Comparison of ENCODE assay signal across 13 cellular contexts in genomic region chr20:4601630-4602296, GRCh38.
A peak's percentile ranks its signal among the peaks of the same experiment; 100 is the strongest.
DNase-seq lines count a peak whose midpoint lies in the region; ATAC-seq and TF ChIP-seq lines count a peak whose summit lies in the region.
"Had no signal": no experiment of that assay in that cellular context is flagged by ENCODE, and none has a peak within 500 bp of the region (broad histone marks: within the 10 kb centered on the region; RNA-seq: fewer than 3 reads in every experiment).

No MANE protein-coding gene starts in this region.

- H3K27ac Mint-ChIP-seq in stimulated activated naive CD8-positive, alpha-beta T cell treated with anti-CD3 and anti-CD28 coated beads, Interleukin-15, amount 100 ng/mL, for 72 hours, result peak overlapping the region in 1 of 2 donors; percentile 35
- H3K27ac Mint-ChIP-seq: activated CD4-positive, alpha-beta memory T cell treated with anti-CD3 and anti-CD28 coated beads, Interleukin-2, amount 10 ng/mL, durations not matched to agents 7 days and 5 days; B cell; dendritic cell treated with granulocyte-macrophage colony-stimulating factor and Interleukin-4, amounts not matched to agents 40 ng/mL and 50 ng/mL, for 4 days had no signal

- no peak for TF ChIP-seq CTCF in A673 (conservative IDR thresholded peaks at IDR 0.05; ENCODE audit: low read depth, low read length)
- TF ChIP-seq CTCF in astrocyte of the spinal cord (IDR thresholded peaks at IDR 0.05; ENCODE audit: low read depth, low read length), result no peak

- CTCF ChIA-PET in A673 (lab: Charles Lee), result no interaction called here

- POLR2A ChIA-PET in A673 (lab: Charles Lee; ENCODE audit: low non-redundant PET), result interaction anchor here (0.6 kb wide), 1 partner anchor 16 kb away, joined by 3 read pairs; no protein-coding TSS in a partner anchor

- no peaks in the 10 kb centered on the region for H3K9me3 ChIP-seq in A673 (ENCODE audit: low read depth, low read length, poor library complexity, severe bottlenecking)
- no peaks in the 10 kb centered on the region for H3K9me3 ChIP-seq in effector memory CD4-positive, alpha-beta T cell (ENCODE audit: control insufficient read depth, low read length)
- H3K9me3 ChIP-seq: lower lobe of right lung had no signal

- no TSS peak for BruUV-seq in A673 (replicated peaks; lab: Mats Ljungman, UMichigan)

- DNase-seq in A673 (ENCODE audit: low spot score) (peak; percentile 54), M059J (ENCODE audit: low read depth) (peak; percentile 96), astrocyte of the spinal cord (ENCODE audit: low read depth, low spot score) (peak; percentile 45), RKO (ENCODE audit: low spot score) (no peak), NAMALWA (ENCODE audit: low spot score) (no peak)
- no peak for DNase-seq in stimulated activated naive CD8-positive, alpha-beta T cell treated with anti-CD3 and anti-CD28 coated beads, Interleukin-15, amount 100 ng/mL, for 72 hours
- no peak for DNase-seq in effector memory CD4-positive, alpha-beta T cell
- DNase-seq: activated CD4-positive, alpha-beta memory T cell treated with anti-CD3 and anti-CD28 coated beads, Interleukin-2, amount 10 ng/mL, durations not matched to agents 7 days and 5 days; lower lobe of right lung; stimulated activated CD4-positive, alpha-beta T cell treated with anti-CD3 and anti-CD28 coated beads, Interleukin-4, amount 100 ng/mL, for 1 hour had no signal

- ATAC-seq in stimulated activated naive CD8-positive, alpha-beta T cell treated with anti-CD3 and anti-CD28 coated beads, Interleukin-15, amount 100 ng/mL, for 72 hours, result no peak

- H3K4me1 ChIP-seq in A673 (ENCODE audit: insufficient read depth, low read length, poor library complexity, severe bottlenecking), result peaks cover 19% of the 10 kb centered on the region
- no peaks in the 10 kb centered on the region for H3K4me1 ChIP-seq in effector memory CD4-positive, alpha-beta T cell (ENCODE audit: control insufficient read depth, insufficient read depth, low read length, poor library complexity, severe bottlenecking)
- H3K4me1 ChIP-seq: lower lobe of right lung had no signal

- H3K4me3 Mint-ChIP-seq in stimulated activated naive CD8-positive, alpha-beta T cell treated with anti-CD3 and anti-CD28 coated beads, Interleukin-15, amount 100 ng/mL, for 72 hours, result no peak overlapping the region
- H3K4me3 Mint-ChIP-seq: activated CD4-positive, alpha-beta memory T cell treated with anti-CD3 and anti-CD28 coated beads, Interleukin-2, amount 10 ng/mL, durations not matched to agents 7 days and 5 days; B cell; dendritic cell treated with granulocyte-macrophage colony-stimulating factor and Interleukin-4, amounts not matched to agents 40 ng/mL and 50 ng/mL, for 4 days had no signal

- no peaks in the 10 kb centered on the region for H3K27me3 ChIP-seq in A673 (replicated peaks; ENCODE audit: insufficient read depth, low read depth, low read length, poor library complexity)
- no peaks in the 10 kb centered on the region for H3K27me3 ChIP-seq in layer of hippocampus (ENCODE audit: control insufficient read depth, insufficient read depth, low read length)
- H3K27me3 ChIP-seq in effector memory CD4-positive, alpha-beta T cell (replicated peaks; ENCODE audit: control insufficient read depth, insufficient read depth, low read length, poor library complexity, severe bottlenecking), result peaks cover 4% of the 10 kb centered on the region

- H3K27ac ChIP-seq in A673 (ENCODE audit: low read depth, low read length, poor library complexity, severe bottlenecking), result peak overlapping the region; percentile 25
- H3K27ac ChIP-seq in layer of hippocampus (ENCODE audit: low read depth, low read length), result peak overlapping the region; percentile 53
- H3K27ac ChIP-seq in effector memory CD4-positive, alpha-beta T cell (ENCODE audit: insufficient read depth, low read length, poor library complexity, severe bottlenecking), result no peak overlapping the region
- H3K27ac ChIP-seq: lower lobe of right lung had no signal

- in situ Hi-C loops in astrocyte of the spinal cord (cut with HindIII; ENCODE audit: low sequenced_read_pairs), result no loop called here

- intact Hi-C loops in A673 (cut with micrococcal nuclease; ENCODE audit: unreplicated experiment), result no loop called here

- no peaks in the 10 kb centered on the region for H3K36me3 ChIP-seq in A673 (ENCODE audit: insufficient read depth, low read length, poor library complexity, severe bottlenecking)
- H3K36me3 ChIP-seq in effector memory CD4-positive, alpha-beta T cell (ENCODE audit: control insufficient read depth, insufficient read depth, low read length), result no peaks in the 10 kb centered on the region
- H3K36me3 ChIP-seq: lower lobe of right lung had no signal

- no peaks in the 10 kb centered on the region for H3K4me1 Mint-ChIP-seq in stimulated activated naive CD8-positive, alpha-beta T cell treated with anti-CD3 and anti-CD28 coated beads, Interleukin-15, amount 100 ng/mL, for 72 hours
- H3K4me1 Mint-ChIP-seq: activated CD4-positive, alpha-beta memory T cell treated with anti-CD3 and anti-CD28 coated beads, Interleukin-2, amount 10 ng/mL, durations not matched to agents 7 days and 5 days had no signal

- peaks cover 43% of the 10 kb centered on the region for H3K27me3 Mint-ChIP-seq in stimulated activated naive CD8-positive, alpha-beta T cell treated with anti-CD3 and anti-CD28 coated beads, Interleukin-15, amount 100 ng/mL, for 72 hours

- H3K4me3 ChIP-seq in A673 (ENCODE audit: low read depth, low read length, poor library complexity, severe bottlenecking) (no peak overlapping the region), astrocyte of the spinal cord (ENCODE audit: low read depth, low read length) (no peak overlapping the region)
- H3K4me3 ChIP-seq in effector memory CD4-positive, alpha-beta T cell (ENCODE audit: insufficient read depth, low read depth, low read length, poor library complexity, severe bottlenecking), result no peak overlapping the region
- H3K4me3 ChIP-seq: lower lobe of right lung had no signal

- H3K9me3 Mint-ChIP-seq in stimulated activated naive CD8-positive, alpha-beta T cell treated with anti-CD3 and anti-CD28 coated beads, Interleukin-15, amount 100 ng/mL, for 72 hours, result no peaks in the 10 kb centered on the region
- H3K9me3 Mint-ChIP-seq: activated CD4-positive, alpha-beta memory T cell treated with anti-CD3 and anti-CD28 coated beads, Interleukin-2, amount 10 ng/mL, durations not matched to agents 7 days and 5 days; dendritic cell treated with granulocyte-macrophage colony-stimulating factor and Interleukin-4, amounts not matched to agents 40 ng/mL and 50 ng/mL, for 4 days had no signal

Comparison
In these comparisons a context has a peak if more than half of its experiments do, and no peak if none do; other contexts are left out.
1. DNase-seq: peak in A673 (single experiment), M059J (single experiment) and astrocyte of the spinal cord (single experiment); none in stimulated activated naive CD8-positive, alpha-beta T cell treated with anti-CD3 and anti-CD28 coated beads, Interleukin-15, amount 100 ng/mL, for 72 hours (0 of 2), effector memory CD4-positive, alpha-beta T cell (0 of 3), RKO (single experiment) and NAMALWA (single experiment).